Comparison of ENCODE assay signal across 22 cellular contexts in genomic region chr6:96727144-96727543, GRCh38.
A peak's percentile ranks its signal among the peaks of the same experiment; 100 is the strongest.
DNase-seq lines count a peak whose midpoint lies in the region; ATAC-seq, FAIRE-seq and TF ChIP-seq lines count a peak whose summit lies in the region.
"Had no signal": no experiment of that assay in that cellular context is flagged by ENCODE, and none has a peak within 500 bp of the region (broad histone marks: within the 10 kb centered on the region; RNA-seq: fewer than 3 reads in every experiment).

No MANE protein-coding gene starts in this region.

- H3K27ac ChIP-seq in K562 (ENCODE audit: extremely low read depth, low read depth, low read length), result no peak overlapping the region
- no peak overlapping the region for H3K27ac ChIP-seq in brain microvascular endothelial cell

- no peak for TF ChIP-seq CTCF in K562 (IDR thresholded peaks at IDR 0.05 in 2 of 3, conservative IDR thresholded peaks at IDR 0.05 in 1 of 3; ENCODE audit: insufficient read depth in 2 of 3, low read depth in 1 of 3, low read length in 3 of 3)
- no peak for TF ChIP-seq CTCF in brain microvascular endothelial cell (IDR thresholded peaks at IDR 0.05; ENCODE audit: low read depth, low read length, missing control alignments)

- no peak overlapping the region for H3K4me2 ChIP-seq in K562 (ENCODE audit: insufficient read depth, low read length)
- H3K4me2 ChIP-seq: GM23338 had no signal

- BruUV-seq in K562 (replicated peaks; lab: Mats Ljungman, UMichigan), result no TSS peak

- H3K4me3 ChIP-seq in K562 (no peak overlapping the region), brain microvascular endothelial cell (ENCODE audit: low read depth, low read length) (no peak overlapping the region)
- H3K4me3 ChIP-seq: GM23338, HAP-1 had no signal

- intact Hi-C loops in K562 (cut with micrococcal nuclease), result no loop called here

- no peak for FAIRE-seq in K562 (lab: Jason Lieb, UNC)
- FAIRE-seq: GM12891, GM18507, GM19239, H54 had no signal

- no peaks in the 10 kb centered on the region for H3K36me3 ChIP-seq in K562 (ENCODE audit: control insufficient read depth, insufficient read depth, low read length)
- no peaks in the 10 kb centered on the region for H3K36me3 ChIP-seq in brain microvascular endothelial cell (replicated peaks)
- H3K36me3 ChIP-seq: HAP-1 had no signal

- no peaks in the 10 kb centered on the region for H4K20me1 ChIP-seq in K562 (replicated peaks; ENCODE audit: control insufficient read depth, insufficient read depth, low read length)

- CTCF ChIA-PET in K562 (lab: Yijun Ruan, JAX; ENCODE audit: low intra/inter-chr PET ratio), result no interaction called here

- H3K79me2 ChIP-seq in K562 (ENCODE audit: control insufficient read depth, insufficient read depth, low read length), result no peaks in the 10 kb centered on the region

- H3K27me3 ChIP-seq in K562 (ENCODE audit: control insufficient read depth in 2 of 2, insufficient read depth in 2 of 2, low read length in 2 of 2), result no peaks in the 10 kb centered on the region
- H3K27me3 ChIP-seq in brain microvascular endothelial cell (replicated peaks), result no peaks in the 10 kb centered on the region

- DNase-seq in K562 (ENCODE audit: extremely low read depth in 1 of 4, low spot score in 3 of 4), result no peak
- DNase-seq in brain microvascular endothelial cell, result no peak
- DNase-seq: C1 segment of cervical spinal cord; Calu3; CD4-positive, alpha-beta memory T cell; COR-L47; DMS153; DMS79 treated with DMSO at 0.1 percent for 48 hours; GF-D8; HFFc6 had no signal

- H3K4me1 ChIP-seq in K562 (replicated peaks in 1 of 2; ENCODE audit: control insufficient read depth in 2 of 2, insufficient read depth in 2 of 2, low read length in 2 of 2), result no peaks in the 10 kb centered on the region; a peak in 1 of 5 replicates
- H3K4me1 ChIP-seq: HAP-1 had no signal

- H3K9ac ChIP-seq in K562 (ENCODE audit: insufficient read depth in 1 of 2, low read depth in 2 of 2, low read length in 2 of 2), result no peak overlapping the region

- POLR2A ChIA-PET in K562 (lab: Yijun Ruan, JAX), result no interaction called here

- ATAC-seq in GM18870 (IDR thresholded peaks at IDR 0.05; ENCODE audit: unreplicated experiment) (peak; percentile 75), HG02981 (IDR thresholded peaks at IDR 0.05; ENCODE audit: unreplicated experiment) (peak; percentile 66), HG03342 (IDR thresholded peaks at IDR 0.05; ENCODE audit: unreplicated experiment) (peak; percentile 66), K562 (no peak), HG02588 (IDR thresholded peaks at IDR 0.05; ENCODE audit: unreplicated experiment) (no peak), GM19328 (IDR thresholded peaks at IDR 0.05; ENCODE audit: unreplicated experiment) (no peak), HG02840 (IDR thresholded peaks at IDR 0.05; ENCODE audit: low FRiP score, unreplicated experiment) (no peak)
- ATAC-seq: GM23338 had no signal

- TF ChIP-seq RAD21 in K562 (CRISPR knock-in tag; conservative IDR thresholded peaks at IDR 0.05 in 1 of 2, IDR thresholded peaks at IDR 0.05 in 1 of 2), result no peak

- in situ Hi-C loops in K562 (cut with MboI) (no loop called here), brain microvascular endothelial cell (cut with HindIII; ENCODE audit: low pct_ligation_motif_present, low sequenced_read_pairs) (no loop called here)

- no peaks in the 10 kb centered on the region for H3K9me1 ChIP-seq in K562 (ENCODE audit: control insufficient read depth, insufficient read depth, low read length)

- no peak for TF ChIP-seq POLR2A in K562 (conservative IDR thresholded peaks at IDR 0.05)

- TF ChIP-seq EP300 in K562 (IDR thresholded peaks at IDR 0.05; ENCODE audit: low read length), result no peak

- H3K9me3 ChIP-seq in K562 (replicated peaks; ENCODE audit: control insufficient read depth, insufficient read depth, low read depth, low read length), result no peaks in the 10 kb centered on the region
- H3K9me3 ChIP-seq: HAP-1 had no signal

- no peak overlapping the region for H2AFZ ChIP-seq in K562 (ENCODE audit: low read depth, low read length)
- H2AFZ ChIP-seq: GM23338 had no signal

TF ChIP-seq in K562, 482 proteins besides CTCF, POLR2A, EP300 and RAD21:
- TF ChIP-seq YY1 (IDR thresholded peaks at IDR 0.05; ENCODE audit: borderline replicate concordance in 1 of 3, control insufficient read depth in 1 of 3, extremely low read depth in 1 of 3, insufficient read depth in 3 of 3, insufficient read length in 1 of 3, insufficient replicate concordance in 2 of 3, low read depth in 1 of 3, low read length in 2 of 3) (no peak), RFX1 (IDR thresholded peaks at IDR 0.05) (0 out of 2 replicates have a peak, but pooled peaks have one; percentile 6)
TF ChIP-seq in K562: peak in this region for 1.

Comparison
In these comparisons a context has a peak if more than half of its experiments do, and no peak if none do; other contexts are left out.
1. ATAC-seq: peak in GM18870 (single experiment), HG02981 (single experiment) and HG03342 (single experiment); none in K562 (single experiment), HG02588 (single experiment), GM19328 (single experiment) and HG02840 (single experiment).